In the genomic region with DNA sequence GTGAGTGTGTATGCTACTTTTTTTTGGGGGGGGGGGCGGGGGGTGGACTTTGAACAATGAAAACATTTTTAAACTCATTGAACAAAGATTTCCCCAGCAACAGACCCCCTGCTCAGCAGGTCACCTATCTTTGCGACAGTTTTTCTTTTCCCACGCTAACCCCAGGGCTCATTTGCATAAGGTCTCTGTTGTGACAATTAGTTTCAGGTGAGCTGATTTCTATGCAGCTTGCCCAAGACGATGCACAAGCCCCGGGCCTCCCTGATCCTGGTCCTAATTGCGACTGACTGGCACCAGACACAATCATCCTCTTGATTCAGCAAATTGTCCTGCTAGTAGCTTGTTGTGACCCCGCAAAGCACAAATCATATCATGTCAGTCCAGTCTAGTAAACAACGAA, we compare ENCODE assay signal across 14 cellular contexts. TPM values are rescaled to one million over a fixed set of nuclear protein-coding genes. Genes with fewer than 3 reads are reported as not detected.
A peak's percentile ranks its signal among the peaks of the same experiment; 100 is the strongest.
DNase-seq lines count a peak whose midpoint lies in the region; ATAC-seq and TF ChIP-seq lines count a peak whose summit lies in the region.
"Had no signal": no experiment of that assay in that cellular context is flagged by ENCODE, and none has a peak within 500 bp of the region (broad histone marks: within the 10 kb centered on the region; RNA-seq: fewer than 3 reads in every experiment).

No MANE protein-coding gene starts in this region.

- H3K9ac ChIP-seq in mesenchymal stem cell (ENCODE audit: low read length) = no peak overlapping the region

- no peaks in the 10 kb centered on the region for H3K9me3 ChIP-seq in heart right ventricle
- H3K9me3 ChIP-seq in mesenchymal stem cell (ENCODE audit: control insufficient read depth, low read length) = no peaks in the 10 kb centered on the region
- H3K9me3 ChIP-seq in vagina = no peaks in the 10 kb centered on the region
- H3K9me3 ChIP-seq: colonic mucosa, thoracic aorta had no signal

- H3K14ac ChIP-seq in mesenchymal stem cell (ENCODE audit: low read length in 2 of 2) = no peak overlapping the region

- DNase-seq in heart right ventricle (no peak), left ventricle myocardium superior (no peak), mesenchymal stem cell (no peak), vagina (ENCODE audit: extremely low spot score in 2 of 2) (no peak), NCI-H2196 treated with DMSO at 0.1 percent for 48 hours (lab: John Stamatoyannopoulos, UW; ENCODE audit: unreplicated experiment) (no peak), NK-92 (lab: John Stamatoyannopoulos, UW; ENCODE audit: unreplicated experiment) (no peak)
- DNase-seq: activated naive CD4-positive, alpha-beta T cell treated with anti-CD3 and anti-CD28 coated beads, Interleukin-2, amount 10 ng/mL, durations not matched to agents 7 days and 5 days; colonic mucosa; kidney; RPMI8226; small intestine had no signal

- intact Hi-C loops in heart right ventricle (cut with DNase I) (no loop called here), left ventricle myocardium superior (cut with micrococcal nuclease) (no loop called here), vagina (cut with DNase I) (no loop called here)

- H3K9me3 Mint-ChIP-seq in brain = peaks cover 0 to 2% (median 0%) of the 10 kb centered on the region in 5 experiments
- H3K9me3 Mint-ChIP-seq: activated naive CD4-positive, alpha-beta T cell treated with anti-CD3 and anti-CD28 coated beads, Interleukin-2, amount 10 ng/mL, durations not matched to agents 7 days and 5 days had no signal

- peaks cover 3 to 94% (median 86%) of the 10 kb centered on the region in 9 donors for H3K4me1 ChIP-seq in heart right ventricle
- peaks cover 13% of the 10 kb centered on the region for H3K4me1 ChIP-seq in mesenchymal stem cell (ENCODE audit: control insufficient read depth, insufficient read depth, low read depth, low read length)
- H3K4me1 ChIP-seq in vagina = peaks cover 72% of the 10 kb centered on the region
- H3K4me1 ChIP-seq: colonic mucosa had no signal

- H3K79me1 ChIP-seq in mesenchymal stem cell (replicated peaks; ENCODE audit: low read length, poor library complexity, severe bottlenecking) = peaks cover 16% of the 10 kb centered on the region

- H3K18ac ChIP-seq in mesenchymal stem cell (ENCODE audit: low read depth in 1 of 2, low read length in 2 of 2) = no peak overlapping the region

- no peak overlapping the region for H3K4ac ChIP-seq in mesenchymal stem cell (ENCODE audit: low read depth in 1 of 2, low read length in 2 of 2)

- TF ChIP-seq CTCF in heart right ventricle (IDR thresholded peaks at IDR 0.05) = no peak
- TF ChIP-seq CTCF in brain (conservative IDR thresholded peaks at IDR 0.05) = no peak
- no peak for TF ChIP-seq CTCF in vagina (IDR thresholded peaks at IDR 0.05)

- no peak overlapping the region for H2BK120ac ChIP-seq in mesenchymal stem cell (ENCODE audit: low read depth, low read length)

- no peak overlapping the region for H2BK12ac ChIP-seq in mesenchymal stem cell (ENCODE audit: low read length in 2 of 2)

- peak overlapping the region; percentile 14 to 69 (median 61) for H3K27ac Mint-ChIP-seq in brain
- H3K27ac Mint-ChIP-seq: activated naive CD4-positive, alpha-beta T cell treated with anti-CD3 and anti-CD28 coated beads, Interleukin-2, amount 10 ng/mL, durations not matched to agents 7 days and 5 days had no signal

- H3K4me3 ChIP-seq in heart right ventricle = no peak overlapping the region
- H3K4me3 ChIP-seq in mesenchymal stem cell (ENCODE audit: insufficient read depth in 1 of 2, low read depth in 1 of 2, low read length in 2 of 2) = no peak overlapping the region
- no peak overlapping the region for H3K4me3 ChIP-seq in vagina
- H3K4me3 ChIP-seq: colonic mucosa had no signal

- TF ChIP-seq POLR2A in vagina (IDR thresholded peaks at IDR 0.05) = no peak

- H3K36me3 Mint-ChIP-seq in brain = peaks cover 34% of the 10 kb centered on the region
- H3K36me3 Mint-ChIP-seq: activated naive CD4-positive, alpha-beta T cell treated with anti-CD3 and anti-CD28 coated beads, Interleukin-2, amount 10 ng/mL, durations not matched to agents 7 days and 5 days had no signal

- no peak overlapping the region for H3K23ac ChIP-seq in mesenchymal stem cell (ENCODE audit: low read length in 2 of 2)

- H2BK5ac ChIP-seq in mesenchymal stem cell (ENCODE audit: low read depth, low read length, poor library complexity, severe bottlenecking) = no peak overlapping the region

- no peaks in the 10 kb centered on the region for H3K27me3 ChIP-seq in heart right ventricle
- no peaks in the 10 kb centered on the region for H3K27me3 ChIP-seq in mesenchymal stem cell (ENCODE audit: control insufficient read depth in 1 of 2, insufficient read depth in 1 of 2, low read length in 2 of 2)
- no peaks in the 10 kb centered on the region for H3K27me3 ChIP-seq in vagina
- H3K27me3 ChIP-seq: colonic mucosa had no signal

- H3K27ac ChIP-seq in heart right ventricle = peak overlapping the region in 8 of 10 donors; percentile 2 to 73 (median 44)
- H3K27ac ChIP-seq in mesenchymal stem cell (ENCODE audit: low read length, poor library complexity, severe bottlenecking) = peak overlapping the region; percentile 65
- H3K27ac ChIP-seq in vagina = peak overlapping the region; percentile 48
- H3K27ac ChIP-seq: colonic mucosa had no signal

- no peak overlapping the region for H4K91ac ChIP-seq in mesenchymal stem cell (ENCODE audit: low read length)

- peaks cover 3% of the 10 kb centered on the region for H3K27me3 Mint-ChIP-seq in brain
- H3K27me3 Mint-ChIP-seq: activated naive CD4-positive, alpha-beta T cell treated with anti-CD3 and anti-CD28 coated beads, Interleukin-2, amount 10 ng/mL, durations not matched to agents 7 days and 5 days had no signal

- H2AK5ac ChIP-seq in mesenchymal stem cell (ENCODE audit: low read length, severe bottlenecking) = peak overlapping the region; percentile 91

- H3K36me3 ChIP-seq in heart right ventricle (peaks cover 0 to 74% (median 0%) of the 10 kb centered on the region in 9 donors), mesenchymal stem cell (ENCODE audit: control insufficient read depth in 1 of 2, insufficient read depth in 2 of 2, low read depth in 1 of 2, low read length in 2 of 2) (peaks cover 0 to 24% of the 10 kb centered on the region in 2 experiments), vagina (no peaks in the 10 kb centered on the region)
- H3K36me3 ChIP-seq: colonic mucosa, thoracic aorta had no signal

- no peak for ATAC-seq in heart right ventricle
- ATAC-seq in left ventricle myocardium superior = no peak
- no peak for ATAC-seq in GM18909 (IDR thresholded peaks at IDR 0.05; ENCODE audit: poor library complexity, unreplicated experiment)

- H4K8ac ChIP-seq in mesenchymal stem cell (ENCODE audit: low read length) = no peak overlapping the region

- 59 to 66% methylated on average over 8 of the region's 8 CpGs for WGBS in heart right ventricle, 2 donors
- whole genome bisulfite sequencing in mesenchymal stem cell = 67% methylated on average over 5 of the region's 8 CpGs

- peak overlapping the region in 4 of 5 experiments; percentile 16 to 51 (median 36) for H3K4me3 Mint-ChIP-seq in brain
- H3K4me3 Mint-ChIP-seq: activated naive CD4-positive, alpha-beta T cell treated with anti-CD3 and anti-CD28 coated beads, Interleukin-2, amount 10 ng/mL, durations not matched to agents 7 days and 5 days had no signal

- H3K4me1 Mint-ChIP-seq in brain = peaks cover 95% of the 10 kb centered on the region
- H3K4me1 Mint-ChIP-seq: activated naive CD4-positive, alpha-beta T cell treated with anti-CD3 and anti-CD28 coated beads, Interleukin-2, amount 10 ng/mL, durations not matched to agents 7 days and 5 days had no signal

- no peak overlapping the region for H3K4me2 ChIP-seq in mesenchymal stem cell (ENCODE audit: low read length, poor library complexity, severe bottlenecking)

- no peak overlapping the region for H2BK15ac ChIP-seq in mesenchymal stem cell (ENCODE audit: low read depth, poor library complexity, severe bottlenecking)

- H2AFZ ChIP-seq in mesenchymal stem cell (ENCODE audit: low read depth, low read length) = no peak overlapping the region

RNA-seq across cellular contexts. Expression of a gene that starts 40.3 kb away (rescaled TPM):
- total RNA-seq in heart right ventricle (10 to 100 TPM; 68.7 to 99.5 (median 88.2) TPM), left ventricle myocardium superior (83.2 TPM), vagina (63.6 TPM)
- polyA plus RNA-seq in heart right ventricle (10 to 100 TPM; 17.2 to 26.0 TPM), brain (ENCODE audit: insufficient read depth, low read depth, low replicate concordance) (28.2 TPM)
- 62.5 TPM for polyA plus RNA-seq in mesenchymal stem cell (2013, experiment 1 of 2)
- 60.2 TPM for polyA plus RNA-seq in mesenchymal stem cell (2013, experiment 2 of 2)
